In the genomic region with DNA sequence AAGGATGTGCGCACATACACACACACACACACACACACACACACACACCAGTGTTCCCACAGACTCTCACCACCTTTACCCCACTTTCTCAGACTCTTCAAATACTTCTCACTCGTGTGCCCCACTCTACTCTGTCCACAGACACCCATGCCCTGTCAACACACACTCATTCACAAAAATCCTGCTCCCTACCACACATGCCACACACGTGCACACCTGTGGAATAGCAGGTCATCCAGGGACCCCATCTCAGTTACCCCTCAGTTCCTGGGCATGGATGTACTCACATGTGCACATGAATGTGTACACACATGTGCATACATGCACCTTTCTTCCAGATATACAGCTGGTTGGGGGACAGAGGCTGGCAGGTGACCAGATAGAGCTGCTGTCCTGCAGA, we compare ENCODE assay signal across 31 cellular contexts.
"Had no signal": no experiment of that assay in that cellular context is flagged by ENCODE, and none has a peak within 500 bp of the region (broad histone marks: within the 10 kb centered on the region; RNA-seq: fewer than 3 reads in every experiment).

No MANE protein-coding gene starts in this region.

- H3K4me1 Mint-ChIP-seq: activated B cell treated with CpG ODN at 0.5 μM for 24 hours; activated naive CD4-positive, alpha-beta T cell treated with anti-CD3 and anti-CD28 coated beads, Interleukin-2, amount 10 ng/mL, durations not matched to agents 7 days and 5 days; activated naive CD8-positive, alpha-beta T cell treated with anti-CD3 and anti-CD28 coated beads for 36 hours had no signal

- H3K27ac ChIP-seq: brain microvascular endothelial cell, cardiac muscle cell, KMS-11, Peyer's patch, VCaP had no signal

- H3K36me3 Mint-ChIP-seq: activated CD4-positive, alpha-beta memory T cell treated with anti-CD3 and anti-CD28 coated beads for 36 hours; activated naive CD4-positive, alpha-beta T cell treated with anti-CD3 and anti-CD28 coated beads, Interleukin-2, amount 10 ng/mL, durations not matched to agents 7 days and 5 days; activated naive CD8-positive, alpha-beta T cell treated with anti-CD3 and anti-CD28 coated beads for 36 hours had no signal

- H3K9me3 Mint-ChIP-seq: activated B cell treated with CpG ODN at 0.5 μM for 24 hours; activated CD4-positive, alpha-beta memory T cell treated with anti-CD3 and anti-CD28 coated beads for 36 hours; activated naive CD4-positive, alpha-beta T cell treated with anti-CD3 and anti-CD28 coated beads, Interleukin-2, amount 10 ng/mL, durations not matched to agents 7 days and 5 days; activated naive CD8-positive, alpha-beta T cell treated with anti-CD3 and anti-CD28 coated beads for 36 hours; activated T-cell treated with anti-CD3 and anti-CD28 coated beads, Interleukin-2, amount 50 U/mL, for 4 hours; activated T-helper 1 cell treated with anti-CD3 and anti-CD28 coated beads, Interleukin-12 subunit alpha, Interleukin-12 subunit beta, Interleukin-2, Interleukin-4 antibody, amounts not matched to agents 30 ng/mL and 10 ng/mL and 1 ng/mL, durations not matched to agents 14 hours and 24 hours and 36 hours had no signal

- H3K9ac ChIP-seq: KMS-11 had no signal

- H3K4me3 ChIP-seq: cardiac muscle cell, Peyer's patch had no signal

- H3K36me3 ChIP-seq: brain microvascular endothelial cell, cardiac muscle cell, Peyer's patch had no signal

- H3K4me2 ChIP-seq: KMS-11 had no signal

- ATAC-seq: activated T-cell treated with anti-CD3 and anti-CD28 coated beads, Interleukin-2, amount 50 U/mL, for 4 hours had no signal

- H3K9me3 ChIP-seq: Peyer's patch had no signal

- H3K27me3 ChIP-seq: brain microvascular endothelial cell, Peyer's patch had no signal

- H3K27ac Mint-ChIP-seq: activated B cell treated with CpG ODN at 0.5 μM for 24 hours; activated CD4-positive, alpha-beta memory T cell treated with anti-CD3 and anti-CD28 coated beads for 36 hours; activated naive CD4-positive, alpha-beta T cell treated with anti-CD3 and anti-CD28 coated beads, Interleukin-2, amount 10 ng/mL, durations not matched to agents 7 days and 5 days; activated naive CD8-positive, alpha-beta T cell treated with anti-CD3 and anti-CD28 coated beads for 36 hours; activated T-helper 1 cell treated with anti-CD3 and anti-CD28 coated beads, Interleukin-12 subunit alpha, Interleukin-12 subunit beta, Interleukin-2, Interleukin-4 antibody, amounts not matched to agents 30 ng/mL and 10 ng/mL and 1 ng/mL, durations not matched to agents 14 hours and 24 hours and 36 hours had no signal

- H3K4me1 ChIP-seq: Peyer's patch had no signal

- H3K4me3 Mint-ChIP-seq: activated B cell treated with CpG ODN at 0.5 μM for 24 hours; activated CD4-positive, alpha-beta memory T cell treated with anti-CD3 and anti-CD28 coated beads for 36 hours; activated naive CD4-positive, alpha-beta T cell treated with anti-CD3 and anti-CD28 coated beads, Interleukin-2, amount 10 ng/mL, durations not matched to agents 7 days and 5 days; activated naive CD8-positive, alpha-beta T cell treated with anti-CD3 and anti-CD28 coated beads for 36 hours; activated T-cell treated with anti-CD3 and anti-CD28 coated beads, Interleukin-2, amount 50 U/mL, for 4 hours; activated T-helper 1 cell treated with anti-CD3 and anti-CD28 coated beads, Interleukin-12 subunit alpha, Interleukin-12 subunit beta, Interleukin-2, Interleukin-4 antibody, amounts not matched to agents 30 ng/mL and 10 ng/mL and 1 ng/mL, durations not matched to agents 14 hours and 24 hours and 36 hours had no signal

- DNase-seq: activated B cell treated with CpG ODN at 0.5 μM for 24 hours; activated CD4-positive, alpha-beta memory T cell treated with anti-CD3 and anti-CD28 coated beads for 36 hours; activated CD4-positive, alpha-beta T cell treated with anti-CD3 and anti-CD28 coated beads for 4 hours; activated CD4-positive, alpha-beta T cell treated with anti-CD3 and anti-CD28 coated beads, Interleukin-2, amount 50 U/mL, for 1 hour; activated CD4-positive, CD25-positive, alpha-beta regulatory T cell treated with anti-CD3 and anti-CD28 coated beads, Interleukin-2, amount 50 U/mL, for 72 hours; activated CD8-positive, alpha-beta memory T cell treated with anti-CD3 and anti-CD28 coated beads, Interleukin-2, amount 50 U/mL, for 4 hours; activated gamma-delta T cell treated with Interleukin-2 at 50 U/mL for 16 hours; activated naive CD4-positive, alpha-beta T cell treated with anti-CD3 and anti-CD28 coated beads, Interleukin-2, amount 10 ng/mL, durations not matched to agents 7 days and 5 days; activated naive CD8-positive, alpha-beta T cell treated with anti-CD3 and anti-CD28 coated beads for 36 hours; activated T-cell treated with anti-CD3 and anti-CD28 coated beads for 4 hours; activated T-cell treated with anti-CD3 and anti-CD28 coated beads, Interleukin-2, amount 50 U/mL, for 4 hours; amniotic stem cell; aorta; brain microvascular endothelial cell; MM.1S; MV-4-11; NCI-H1092; NCI-H187 treated with DMSO at 0.1 percent for 48 hours; NCI-H2081; NCI-H226; NCI-H446 treated with DMSO at 0.1 percent for 48 hours; Peyer's patch; RPMI8226; SW 1271; T-helper 1 cell; T-helper 2 cell; T-helper 9 cell had no signal
